ENCODE assay signal across 8 cellular contexts in the genomic region with DNA sequence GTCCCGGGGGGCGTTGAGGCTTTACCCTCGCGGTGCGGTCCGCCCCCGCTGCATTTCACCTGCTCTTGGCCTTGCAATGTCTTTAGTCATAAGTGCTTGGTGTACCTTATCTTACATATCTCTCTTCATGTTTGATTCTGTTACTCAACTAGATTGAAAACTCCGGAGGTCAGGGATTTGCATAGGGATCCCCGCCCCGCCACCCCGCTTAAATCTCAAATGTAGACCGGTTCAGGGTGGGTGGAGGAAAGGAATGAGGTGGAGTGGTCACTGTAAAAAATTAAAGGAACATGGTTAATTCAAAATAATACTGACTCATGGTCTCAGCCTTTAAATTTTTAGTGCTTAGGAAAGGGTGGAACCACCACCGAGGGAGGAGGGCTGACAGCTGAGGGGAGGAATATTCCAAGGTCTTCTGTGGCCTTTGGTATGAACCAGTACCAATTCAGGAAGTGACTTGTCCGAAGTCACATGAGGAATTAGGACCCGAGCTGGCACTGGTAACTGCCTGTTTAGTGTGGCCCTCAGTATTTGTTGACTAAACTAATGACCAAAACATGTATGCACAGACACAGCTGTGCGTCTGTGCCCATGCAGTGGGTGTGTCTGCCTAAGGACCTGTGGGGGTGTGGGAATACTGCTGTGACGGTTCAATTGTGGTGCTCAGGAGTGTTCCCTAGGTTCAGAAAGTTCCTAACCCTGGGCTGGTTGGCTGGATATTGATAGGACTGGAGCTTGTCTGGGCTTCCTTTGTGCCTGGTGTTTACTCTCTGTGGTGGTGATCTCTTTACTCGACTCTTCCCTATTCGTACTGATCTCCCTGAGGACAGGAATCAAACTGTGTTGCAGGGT. TPM values are rescaled to one million over a fixed set of nuclear protein-coding genes. Genes with fewer than 3 reads are reported as not detected.
A peak's percentile ranks its signal among the peaks of the same experiment; 100 is the strongest.
DNase-seq lines count a peak whose midpoint lies in the region; ATAC-seq and TF ChIP-seq lines count a peak whose summit lies in the region.

No MANE protein-coding gene starts in this region.

- H3K9me2 ChIP-seq in neural cell (ENCODE audit: insufficient read depth, low read length), result no peaks in the 10 kb centered on the region

- peak; percentile 68 for DNase-seq in NCI-H748 (lab: John Stamatoyannopoulos, UW; ENCODE audit: unreplicated experiment)
- DNase-seq in NCI-H748 treated with DMSO at 0.1 percent for 48 hours (lab: John Stamatoyannopoulos, UW), result no peak
- peak; percentile 73 for DNase-seq in HFFc6
- DNase-seq in NAMALWA (ENCODE audit: low spot score), result peak; percentile 72
- peak; percentile 67 for DNase-seq in activated CD8-positive, alpha-beta T cell treated with anti-CD3 and anti-CD28 coated beads for 36 hours
- peak; percentile 74 for DNase-seq in fibroblast of mammary gland (ENCODE audit: low read depth)
- DNase-seq in upper lobe of left lung, result peak in 1 of 2 donors; percentile 66

- TF ChIP-seq CTCF in HFFc6 (IDR thresholded peaks at IDR 0.05), result no peak
- TF ChIP-seq CTCF in activated CD8-positive, alpha-beta T cell treated with anti-CD3 and anti-CD28 coated beads for 36 hours (IDR thresholded peaks at IDR 0.05), result no peak
- no peak for TF ChIP-seq CTCF in fibroblast of mammary gland (conservative IDR thresholded peaks at IDR 0.05; ENCODE audit: control insufficient read depth, insufficient read depth, low read depth, low read length)
- no peak for TF ChIP-seq CTCF in neural cell (IDR thresholded peaks at IDR 0.05; ENCODE audit: poor library complexity, severe bottlenecking)
- TF ChIP-seq CTCF in upper lobe of left lung (IDR thresholded peaks at IDR 0.05), result no peak

- CTCF ChIA-PET in activated CD8-positive, alpha-beta T cell treated with anti-CD3 and anti-CD28 coated beads for 36 hours (lab: Charles Lee), result no interaction called here

- peak overlapping the region; percentile 95 for H3K4me3 Mint-ChIP-seq in HFFc6
- peak overlapping the region; percentile 88 for H3K4me3 Mint-ChIP-seq in activated CD8-positive, alpha-beta T cell treated with anti-CD3 and anti-CD28 coated beads for 36 hours

- no peaks in the 10 kb centered on the region for H3F3A ChIP-seq in neural cell (ENCODE audit: insufficient read depth, low read length, poor library complexity, severe bottlenecking)

- no peaks in the 10 kb centered on the region for H3K27me3 ChIP-seq in neural cell (ENCODE audit: insufficient read depth, low read depth, low read length)
- no peaks in the 10 kb centered on the region for H3K27me3 ChIP-seq in upper lobe of left lung

- peaks cover 47% of the 10 kb centered on the region for H3K79me2 ChIP-seq in neural cell (replicated peaks; ENCODE audit: insufficient read depth, low read length)

- 1 to 4% methylated on average over 17 to 19 of the region's 19 CpGs for WGBS in upper lobe of left lung, 2 donors

- no peaks in the 10 kb centered on the region for H4K20me1 ChIP-seq in neural cell (ENCODE audit: insufficient read depth)

- H3K36me3 Mint-ChIP-seq in HFFc6 (ENCODE audit: low read depth), result peaks cover 14% of the 10 kb centered on the region
- peaks cover 27% of the 10 kb centered on the region for H3K36me3 Mint-ChIP-seq in activated CD8-positive, alpha-beta T cell treated with anti-CD3 and anti-CD28 coated beads for 36 hours (ENCODE audit: low read depth)

- TF ChIP-seq POLR2A in upper lobe of left lung (IDR thresholded peaks at IDR 0.05), result peak in 1 of 4 donors; percentile 53

- H3K9me3 ChIP-seq in neural cell (ENCODE audit: low read length) (no peaks in the 10 kb centered on the region), upper lobe of left lung (no peaks in the 10 kb centered on the region)

- H3K4me2 ChIP-seq in neural cell (ENCODE audit: low read length), result peak overlapping the region; percentile 88

- H3K27ac Mint-ChIP-seq in HFFc6, result peak overlapping the region; percentile 90
- H3K27ac Mint-ChIP-seq in activated CD8-positive, alpha-beta T cell treated with anti-CD3 and anti-CD28 coated beads for 36 hours, result peak overlapping the region; percentile 95

- no peaks in the 10 kb centered on the region; the same call in 1 of the 2 replicates for H3K27me3 Mint-ChIP-seq in HFFc6 (ENCODE audit: insufficient read depth)
- no peaks in the 10 kb centered on the region for H3K27me3 Mint-ChIP-seq in activated CD8-positive, alpha-beta T cell treated with anti-CD3 and anti-CD28 coated beads for 36 hours

- H3K36me3 ChIP-seq in neural cell (ENCODE audit: insufficient read depth, low read length) (no peaks in the 10 kb centered on the region), upper lobe of left lung (no peaks in the 10 kb centered on the region)

- H3K9ac ChIP-seq in neural cell (ENCODE audit: low read length), result peak overlapping the region; percentile 95

- intact Hi-C loops in activated CD8-positive, alpha-beta T cell treated with anti-CD3 and anti-CD28 coated beads for 36 hours (cut with micrococcal nuclease), result no loop called here

- no peaks in the 10 kb centered on the region for H3K9me3 Mint-ChIP-seq in HFFc6
- H3K9me3 Mint-ChIP-seq in activated CD8-positive, alpha-beta T cell treated with anti-CD3 and anti-CD28 coated beads for 36 hours, result no peaks in the 10 kb centered on the region

- peaks cover 15 to 35% (median 23%) of the 10 kb centered on the region in 4 donors for H3K4me1 ChIP-seq in upper lobe of left lung

- POLR2A ChIA-PET in activated CD8-positive, alpha-beta T cell treated with anti-CD3 and anti-CD28 coated beads for 36 hours (lab: Charles Lee), result interaction anchor here (0.8 to 3.6 kb wide), 3 partner anchors 13 to 18 kb away, joined by 3 to 53 read pairs (median 4); partner anchors contain the start of gene FAM168B

- ATAC-seq in activated CD8-positive, alpha-beta T cell treated with anti-CD3 and anti-CD28 coated beads for 36 hours, result peak; percentile 11
- peak; percentile 64 to 69 for ATAC-seq in upper lobe of left lung (ENCODE audit: low FRiP score in 2 of 2)

- H3K27ac ChIP-seq in neural cell (ENCODE audit: low read length) (peak overlapping the region; percentile 88), upper lobe of left lung (peak overlapping the region; percentile 96 to 98 (median 97))

- TF ChIP-seq RAD21 in neural cell (conservative IDR thresholded peaks at IDR 0.05), result no peak

- H3K4me3 ChIP-seq in fibroblast of mammary gland (ENCODE audit: control insufficient read depth, low read depth, low read length) (peak overlapping the region; percentile 89), neural cell (ENCODE audit: low read length) (peak overlapping the region; percentile 98), upper lobe of left lung (peak overlapping the region; percentile 86 to 98 (median 92))

- TF ChIP-seq EP300 in neural cell (conservative IDR thresholded peaks at IDR 0.05; ENCODE audit: poor library complexity, severe bottlenecking), result no peak
- no peak for TF ChIP-seq EP300 in upper lobe of left lung (IDR thresholded peaks at IDR 0.05)

- peaks cover 33% of the 10 kb centered on the region for H3K4me1 Mint-ChIP-seq in HFFc6 (ENCODE audit: low read depth)
- peaks cover 52% of the 10 kb centered on the region for H3K4me1 Mint-ChIP-seq in activated CD8-positive, alpha-beta T cell treated with anti-CD3 and anti-CD28 coated beads for 36 hours (ENCODE audit: low read depth)

- peak overlapping the region; percentile 91 for H2AFZ ChIP-seq in neural cell (ENCODE audit: low read depth, low read length)

TF ChIP-seq in neural cell, 6 proteins besides CTCF, POLR2A, EP300 and RAD21:
- TF ChIP-seq POLR2AphosphoS5 (IDR thresholded peaks at IDR 0.05) (no peak), EZH2 (IDR thresholded peaks at IDR 0.05; ENCODE audit: borderline replicate concordance, insufficient read depth, low read length, poor library complexity, severe bottlenecking) (no peak), REST (IDR thresholded peaks at IDR 0.05; ENCODE audit: borderline replicate concordance) (no peak), TAF1 (IDR thresholded peaks at IDR 0.05; ENCODE audit: low read depth) (no peak), SMC3 (conservative IDR thresholded peaks at IDR 0.05; ENCODE audit: poor library complexity) (no peak), MXI1 (conservative IDR thresholded peaks at IDR 0.05; ENCODE audit: poor library complexity, severe bottlenecking) (no peak)

RNA-seq across cellular contexts. Expression of gene PLEKHB2, which starts 1.0 kb away (rescaled TPM):
- total RNA-seq in HFFc6 (2021; fragmentation: NEBNext Ultra II Directional; extraction: Animal tissue kit (Norgen Biotek cat#: 25700)), result 10 to 100 TPM; 87.3 to 96.2 (median 93.6) TPM
- total RNA-seq in activated CD8-positive, alpha-beta T cell treated with anti-CD3 and anti-CD28 coated beads for 36 hours, result 10 to 100 TPM; 47.3 to 49.4 TPM
- 85.0 and 87.0 TPM in 2 replicates for polyA plus RNA-seq in neural cell
- 139 and 143 TPM in 2 replicates for polyA minus RNA-seq in neural cell
- total RNA-seq in upper lobe of left lung, result 100 to 1,000 TPM in 2 of 6 donors, 10 to 100 TPM in 4; 63.9 to 167 (median 87.4) TPM

RNA-seq across cellular contexts. Expression of gene FAM168B, which starts 12.9 kb away (rescaled TPM):
- total RNA-seq in HFFc6 (2021; fragmentation: NEBNext Ultra II Directional; extraction: Animal tissue kit (Norgen Biotek cat#: 25700)), result 100 to 1,000 TPM in 1 of 6 experiments, 10 to 100 TPM in 5; 87.2 to 103 (median 95.3) TPM
- 10 to 100 TPM; 62.8 to 66.6 TPM for total RNA-seq in activated CD8-positive, alpha-beta T cell treated with anti-CD3 and anti-CD28 coated beads for 36 hours
- 154 and 162 TPM in 2 replicates for polyA plus RNA-seq in neural cell
- 174 and 178 TPM in 2 replicates for polyA minus RNA-seq in neural cell
- total RNA-seq in upper lobe of left lung, result 10 to 100 TPM; 22.0 to 86.9 (median 72.8) TPM
